In the genomic region with DNA sequence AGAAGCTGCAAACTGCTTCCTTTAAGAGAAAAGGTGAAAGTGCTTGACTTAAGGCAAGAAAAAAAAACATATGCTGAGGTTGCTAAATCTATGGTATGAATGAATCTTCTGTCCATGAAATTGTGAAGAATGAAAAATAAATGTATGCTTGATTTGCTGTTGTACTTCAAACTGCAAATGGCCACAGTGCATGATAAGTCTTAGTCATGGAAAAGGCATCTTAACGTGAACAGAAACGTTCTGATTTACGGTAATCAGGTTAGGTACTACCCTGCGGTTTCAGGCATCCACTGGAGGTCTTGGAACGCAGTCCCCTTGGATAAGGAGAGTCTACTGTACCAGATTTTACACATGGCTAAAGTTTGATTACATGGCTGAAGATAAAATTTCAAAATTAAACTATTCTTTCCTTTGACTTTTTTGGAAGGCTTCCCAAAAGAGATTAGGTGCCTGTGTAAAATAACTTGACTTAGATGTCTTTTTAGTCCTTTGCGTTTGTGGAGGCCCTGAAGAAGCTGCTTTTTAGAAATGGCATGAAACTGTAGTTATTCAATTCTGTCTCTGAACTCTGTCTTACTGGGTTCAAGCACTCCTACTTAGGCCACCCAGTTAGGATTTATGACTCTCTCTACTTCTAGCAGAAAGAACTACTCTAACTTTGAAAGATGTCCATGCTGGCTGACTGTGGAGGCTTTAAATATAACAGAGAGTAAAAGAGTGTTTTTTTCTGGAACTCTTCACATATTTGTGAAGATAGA, we compare ENCODE assay signal across 1 cellular context.
TF ChIP-seq lines count a peak whose summit lies in the region.

No MANE protein-coding gene starts in this region.

TF ChIP-seq in WTC11, 78 proteins besides CTCF, POLR2A, EP300 and RAD21 (continued from another document):
- TF ChIP-seq, protein P1, sequence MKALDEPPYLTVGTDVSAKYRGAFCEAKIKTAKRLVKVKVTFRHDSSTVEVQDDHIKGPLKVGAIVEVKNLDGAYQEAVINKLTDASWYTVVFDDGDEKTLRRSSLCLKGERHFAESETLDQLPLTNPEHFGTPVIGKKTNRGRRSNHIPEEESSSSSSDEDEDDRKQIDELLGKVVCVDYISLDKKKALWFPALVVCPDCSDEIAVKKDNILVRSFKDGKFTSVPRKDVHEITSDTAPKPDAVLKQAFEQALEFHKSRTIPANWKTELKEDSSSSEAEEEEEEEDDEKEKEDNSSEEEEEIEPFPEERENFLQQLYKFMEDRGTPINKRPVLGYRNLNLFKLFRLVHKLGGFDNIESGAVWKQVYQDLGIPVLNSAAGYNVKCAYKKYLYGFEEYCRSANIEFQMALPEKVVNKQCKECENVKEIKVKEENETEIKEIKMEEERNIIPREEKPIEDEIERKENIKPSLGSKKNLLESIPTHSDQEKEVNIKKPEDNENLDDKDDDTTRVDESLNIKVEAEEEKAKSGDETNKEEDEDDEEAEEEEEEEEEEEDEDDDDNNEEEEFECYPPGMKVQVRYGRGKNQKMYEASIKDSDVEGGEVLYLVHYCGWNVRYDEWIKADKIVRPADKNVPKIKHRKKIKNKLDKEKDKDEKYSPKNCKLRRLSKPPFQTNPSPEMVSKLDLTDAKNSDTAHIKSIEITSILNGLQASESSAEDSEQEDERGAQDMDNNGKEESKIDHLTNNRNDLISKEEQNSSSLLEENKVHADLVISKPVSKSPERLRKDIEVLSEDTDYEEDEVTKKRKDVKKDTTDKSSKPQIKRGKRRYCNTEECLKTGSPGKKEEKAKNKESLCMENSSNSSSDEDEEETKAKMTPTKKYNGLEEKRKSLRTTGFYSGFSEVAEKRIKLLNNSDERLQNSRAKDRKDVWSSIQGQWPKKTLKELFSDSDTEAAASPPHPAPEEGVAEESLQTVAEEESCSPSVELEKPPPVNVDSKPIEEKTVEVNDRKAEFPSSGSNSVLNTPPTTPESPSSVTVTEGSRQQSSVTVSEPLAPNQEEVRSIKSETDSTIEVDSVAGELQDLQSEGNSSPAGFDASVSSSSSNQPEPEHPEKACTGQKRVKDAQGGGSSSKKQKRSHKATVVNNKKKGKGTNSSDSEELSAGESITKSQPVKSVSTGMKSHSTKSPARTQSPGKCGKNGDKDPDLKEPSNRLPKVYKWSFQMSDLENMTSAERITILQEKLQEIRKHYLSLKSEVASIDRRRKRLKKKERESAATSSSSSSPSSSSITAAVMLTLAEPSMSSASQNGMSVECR (CRISPR knock-in tag; IDR thresholded peaks at IDR 0.05; ENCODE audit: borderline replicate concordance): no peak
- TF ChIP-seq NFATC4 (CRISPR knock-in tag; IDR thresholded peaks at IDR 0.05) (no peak), ZNF396 (CRISPR knock-in tag; IDR thresholded peaks at IDR 0.05; ENCODE audit: borderline replicate concordance) (no peak), TCF7 (CRISPR knock-in tag; IDR thresholded peaks at IDR 0.05; ENCODE audit: low read depth) (no peak)
